8 cellular contexts compared by ENCODE assay signal in genomic region chr11:67400942-67401494, GRCh38. TPM values are rescaled to one million over a fixed set of nuclear protein-coding genes. Genes with fewer than 3 reads are reported as not detected.
DNase-seq lines count a peak whose midpoint lies in the region; ATAC-seq and TF ChIP-seq lines count a peak whose summit lies in the region.

No MANE protein-coding gene starts in this region.

- H3K27me3 ChIP-seq in suprapubic skin, result no peaks in the 10 kb centered on the region

- TF ChIP-seq CTCF in suprapubic skin (IDR thresholded peaks at IDR 0.05), result no peak

- peak overlapping the region; percentile 96 for H3K27ac ChIP-seq in suprapubic skin

- TF ChIP-seq EP300 in suprapubic skin (IDR thresholded peaks at IDR 0.05), result no peak

- H3K9me3 ChIP-seq in suprapubic skin, result no peaks in the 10 kb centered on the region

- H3K4me1 ChIP-seq in suprapubic skin, result peaks cover 41% of the 10 kb centered on the region

- no peak for DNase-seq in activated naive CD8-positive, alpha-beta T cell treated with anti-CD3 and anti-CD28 coated beads for 36 hours
- DNase-seq in iris pigment epithelial cell (ENCODE audit: low read depth), result peak; percentile 31
- DNase-seq in suprapubic skin (ENCODE audit: low spot score in 2 of 2), result no peak
- DNase-seq in Kasumi-1 (lab: John Stamatoyannopoulos, UW), result no peak
- no peak for DNase-seq in GM19240 (ENCODE audit: insufficient read length, low spot score)
- DNase-seq in stimulated activated CD4-positive, alpha-beta T cell treated with anti-CD3 and anti-CD28 coated beads, Interleukin-15, amount 100 ng/mL, for 24 hours, result no peak

- H3K27me3 Mint-ChIP-seq in activated naive CD8-positive, alpha-beta T cell treated with anti-CD3 and anti-CD28 coated beads for 36 hours, result no peaks in the 10 kb centered on the region

- H3K36me3 ChIP-seq in suprapubic skin, result peaks cover 37% of the 10 kb centered on the region

- H3K27ac Mint-ChIP-seq in activated naive CD8-positive, alpha-beta T cell treated with anti-CD3 and anti-CD28 coated beads for 36 hours, result peak overlapping the region; percentile 84

- WGBS in suprapubic skin, result 17% methylated on average over 1 of the region's 27 CpGs

- H3K4me3 Mint-ChIP-seq in activated naive CD8-positive, alpha-beta T cell treated with anti-CD3 and anti-CD28 coated beads for 36 hours, result peak overlapping the region; percentile 87

- peaks cover 39% of the 10 kb centered on the region for H3K36me3 Mint-ChIP-seq in activated naive CD8-positive, alpha-beta T cell treated with anti-CD3 and anti-CD28 coated beads for 36 hours

- peak overlapping the region; percentile 90 for H3K4me3 ChIP-seq in suprapubic skin

- no peak for TF ChIP-seq POLR2A in suprapubic skin (IDR thresholded peaks at IDR 0.05)

- ATAC-seq in GM18520 (IDR thresholded peaks at IDR 0.05; ENCODE audit: unreplicated experiment) (peak; percentile 12), HG02981 (IDR thresholded peaks at IDR 0.05; ENCODE audit: unreplicated experiment) (peak; percentile 6)

- H3K9me3 Mint-ChIP-seq in activated naive CD8-positive, alpha-beta T cell treated with anti-CD3 and anti-CD28 coated beads for 36 hours, result no peaks in the 10 kb centered on the region

- H3K4me1 Mint-ChIP-seq in activated naive CD8-positive, alpha-beta T cell treated with anti-CD3 and anti-CD28 coated beads for 36 hours, result peaks cover 45% of the 10 kb centered on the region

RNA-seq across cellular contexts. Expression of gene PPP1CA, which starts 0.6 kb away (rescaled TPM):
- 100 to 1,000 TPM; 262 to 269 TPM for total RNA-seq in activated naive CD8-positive, alpha-beta T cell treated with anti-CD3 and anti-CD28 coated beads for 36 hours
- total RNA-seq in suprapubic skin, result 100 to 1,000 TPM in 3 of 4 donors, 10 to 100 TPM in 1; 75.6 to 158 (median 121) TPM

RNA-seq across cellular contexts. Expression of gene TBC1D10C, which starts 2.9 kb away (rescaled TPM):
- total RNA-seq in activated naive CD8-positive, alpha-beta T cell treated with anti-CD3 and anti-CD28 coated beads for 36 hours, result 100 to 1,000 TPM; 117 to 121 TPM
- total RNA-seq in suprapubic skin, result under 1 TPM; 0.26 to 0.64 (median 0.52) TPM

RNA-seq across cellular contexts. Expression of gene RAD9A, which starts 9.2 kb away (rescaled TPM):
- 10 to 100 TPM; 31.2 to 33.7 TPM for total RNA-seq in activated naive CD8-positive, alpha-beta T cell treated with anti-CD3 and anti-CD28 coated beads for 36 hours
- total RNA-seq in suprapubic skin, result 10 to 100 TPM; 24.1 to 86.9 (median 28.5) TPM

RNA-seq across cellular contexts. Expression of gene CARNS1, which starts 14.5 kb away (rescaled TPM):
- 1 to 10 TPM; 3.1 to 3.7 TPM for total RNA-seq in activated naive CD8-positive, alpha-beta T cell treated with anti-CD3 and anti-CD28 coated beads for 36 hours
- under 1 TPM; 0.21 to 0.94 (median 0.74) TPM for total RNA-seq in suprapubic skin

RNA-seq across cellular contexts. Expression of gene RPS6KB2, which starts 27.3 kb away (rescaled TPM):
- total RNA-seq in activated naive CD8-positive, alpha-beta T cell treated with anti-CD3 and anti-CD28 coated beads for 36 hours, result 10 to 100 TPM; 64.9 to 67.7 TPM
- total RNA-seq in suprapubic skin, result 100 to 1,000 TPM; 147 to 193 (median 158) TPM

Comparison
In these comparisons a context has a peak if more than half of its experiments do, and no peak if none do; other contexts are left out.
1. RNA of gene TBC1D10C, which starts 2.9 kb away (total RNA-seq): 117 to 121 TPM in activated naive CD8-positive, alpha-beta T cell treated with anti-CD3 and anti-CD28 coated beads for 36 hours; 0.26 to 0.64 TPM in suprapubic skin; every median in the first group is over 10 times any median in the second.